ENCODE assay signal across 1 cellular context in the genomic region with DNA sequence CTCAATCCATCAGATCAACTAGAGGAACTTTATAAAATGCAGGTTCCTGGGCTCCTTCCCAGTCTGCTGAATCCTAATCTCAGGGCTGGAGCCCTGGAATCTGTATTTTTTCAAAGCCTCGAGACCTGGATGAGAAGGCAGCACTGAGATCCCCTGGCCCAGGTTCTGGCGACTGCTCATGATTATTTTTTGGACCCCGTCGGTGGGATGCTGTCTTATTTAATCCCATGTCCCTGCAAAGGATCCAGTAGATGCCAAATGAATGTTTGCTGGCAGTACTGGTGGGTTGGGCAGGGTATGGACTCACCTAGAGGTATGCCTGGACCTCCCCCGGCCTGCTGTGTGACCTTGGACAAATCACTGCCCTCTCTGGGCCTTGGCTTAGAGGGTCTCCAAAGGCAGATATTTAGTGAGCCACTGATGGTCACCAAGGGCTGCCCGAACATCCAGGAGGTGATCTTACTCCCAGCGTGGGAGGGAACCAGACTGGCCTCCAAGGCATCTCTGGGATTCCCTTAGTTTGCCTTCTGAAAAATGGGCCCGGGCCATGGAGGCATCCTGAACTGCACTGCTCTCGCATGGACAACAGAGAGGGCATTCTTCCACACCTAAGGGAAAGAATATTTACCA.
TF ChIP-seq lines count a peak whose summit lies in the region.

No MANE protein-coding gene starts in this region.

TF ChIP-seq in GM23338, 12 proteins besides CTCF, POLR2A, EP300 and RAD21 (continued from another document):
- TF ChIP-seq CREB1 (CRISPR knock-in tag; IDR thresholded peaks at IDR 0.05; ENCODE audit: low read depth) (no peak), ZNF114 (CRISPR knock-in tag; IDR thresholded peaks at IDR 0.05) (no peak), EZH2phosphoT487 (IDR thresholded peaks at IDR 0.05; ENCODE audit: unreplicated experiment) (no peak), EZH2 (IDR thresholded peaks at IDR 0.05; ENCODE audit: low read depth, unreplicated experiment) (no peak), JUNB (IDR thresholded peaks at IDR 0.05; ENCODE audit: unreplicated experiment) (no peak), POLR2AphosphoS5 (IDR thresholded peaks at IDR 0.05; ENCODE audit: low read depth) (no peak)
- TF ChIP-seq, protein P1, sequence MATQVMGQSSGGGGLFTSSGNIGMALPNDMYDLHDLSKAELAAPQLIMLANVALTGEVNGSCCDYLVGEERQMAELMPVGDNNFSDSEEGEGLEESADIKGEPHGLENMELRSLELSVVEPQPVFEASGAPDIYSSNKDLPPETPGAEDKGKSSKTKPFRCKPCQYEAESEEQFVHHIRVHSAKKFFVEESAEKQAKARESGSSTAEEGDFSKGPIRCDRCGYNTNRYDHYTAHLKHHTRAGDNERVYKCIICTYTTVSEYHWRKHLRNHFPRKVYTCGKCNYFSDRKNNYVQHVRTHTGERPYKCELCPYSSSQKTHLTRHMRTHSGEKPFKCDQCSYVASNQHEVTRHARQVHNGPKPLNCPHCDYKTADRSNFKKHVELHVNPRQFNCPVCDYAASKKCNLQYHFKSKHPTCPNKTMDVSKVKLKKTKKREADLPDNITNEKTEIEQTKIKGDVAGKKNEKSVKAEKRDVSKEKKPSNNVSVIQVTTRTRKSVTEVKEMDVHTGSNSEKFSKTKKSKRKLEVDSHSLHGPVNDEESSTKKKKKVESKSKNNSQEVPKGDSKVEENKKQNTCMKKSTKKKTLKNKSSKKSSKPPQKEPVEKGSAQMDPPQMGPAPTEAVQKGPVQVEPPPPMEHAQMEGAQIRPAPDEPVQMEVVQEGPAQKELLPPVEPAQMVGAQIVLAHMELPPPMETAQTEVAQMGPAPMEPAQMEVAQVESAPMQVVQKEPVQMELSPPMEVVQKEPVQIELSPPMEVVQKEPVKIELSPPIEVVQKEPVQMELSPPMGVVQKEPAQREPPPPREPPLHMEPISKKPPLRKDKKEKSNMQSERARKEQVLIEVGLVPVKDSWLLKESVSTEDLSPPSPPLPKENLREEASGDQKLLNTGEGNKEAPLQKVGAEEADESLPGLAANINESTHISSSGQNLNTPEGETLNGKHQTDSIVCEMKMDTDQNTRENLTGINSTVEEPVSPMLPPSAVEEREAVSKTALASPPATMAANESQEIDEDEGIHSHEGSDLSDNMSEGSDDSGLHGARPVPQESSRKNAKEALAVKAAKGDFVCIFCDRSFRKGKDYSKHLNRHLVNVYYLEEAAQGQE (IDR thresholded peaks at IDR 0.05; ENCODE audit: unreplicated experiment), result no peak
- TF ChIP-seq, protein P2, sequence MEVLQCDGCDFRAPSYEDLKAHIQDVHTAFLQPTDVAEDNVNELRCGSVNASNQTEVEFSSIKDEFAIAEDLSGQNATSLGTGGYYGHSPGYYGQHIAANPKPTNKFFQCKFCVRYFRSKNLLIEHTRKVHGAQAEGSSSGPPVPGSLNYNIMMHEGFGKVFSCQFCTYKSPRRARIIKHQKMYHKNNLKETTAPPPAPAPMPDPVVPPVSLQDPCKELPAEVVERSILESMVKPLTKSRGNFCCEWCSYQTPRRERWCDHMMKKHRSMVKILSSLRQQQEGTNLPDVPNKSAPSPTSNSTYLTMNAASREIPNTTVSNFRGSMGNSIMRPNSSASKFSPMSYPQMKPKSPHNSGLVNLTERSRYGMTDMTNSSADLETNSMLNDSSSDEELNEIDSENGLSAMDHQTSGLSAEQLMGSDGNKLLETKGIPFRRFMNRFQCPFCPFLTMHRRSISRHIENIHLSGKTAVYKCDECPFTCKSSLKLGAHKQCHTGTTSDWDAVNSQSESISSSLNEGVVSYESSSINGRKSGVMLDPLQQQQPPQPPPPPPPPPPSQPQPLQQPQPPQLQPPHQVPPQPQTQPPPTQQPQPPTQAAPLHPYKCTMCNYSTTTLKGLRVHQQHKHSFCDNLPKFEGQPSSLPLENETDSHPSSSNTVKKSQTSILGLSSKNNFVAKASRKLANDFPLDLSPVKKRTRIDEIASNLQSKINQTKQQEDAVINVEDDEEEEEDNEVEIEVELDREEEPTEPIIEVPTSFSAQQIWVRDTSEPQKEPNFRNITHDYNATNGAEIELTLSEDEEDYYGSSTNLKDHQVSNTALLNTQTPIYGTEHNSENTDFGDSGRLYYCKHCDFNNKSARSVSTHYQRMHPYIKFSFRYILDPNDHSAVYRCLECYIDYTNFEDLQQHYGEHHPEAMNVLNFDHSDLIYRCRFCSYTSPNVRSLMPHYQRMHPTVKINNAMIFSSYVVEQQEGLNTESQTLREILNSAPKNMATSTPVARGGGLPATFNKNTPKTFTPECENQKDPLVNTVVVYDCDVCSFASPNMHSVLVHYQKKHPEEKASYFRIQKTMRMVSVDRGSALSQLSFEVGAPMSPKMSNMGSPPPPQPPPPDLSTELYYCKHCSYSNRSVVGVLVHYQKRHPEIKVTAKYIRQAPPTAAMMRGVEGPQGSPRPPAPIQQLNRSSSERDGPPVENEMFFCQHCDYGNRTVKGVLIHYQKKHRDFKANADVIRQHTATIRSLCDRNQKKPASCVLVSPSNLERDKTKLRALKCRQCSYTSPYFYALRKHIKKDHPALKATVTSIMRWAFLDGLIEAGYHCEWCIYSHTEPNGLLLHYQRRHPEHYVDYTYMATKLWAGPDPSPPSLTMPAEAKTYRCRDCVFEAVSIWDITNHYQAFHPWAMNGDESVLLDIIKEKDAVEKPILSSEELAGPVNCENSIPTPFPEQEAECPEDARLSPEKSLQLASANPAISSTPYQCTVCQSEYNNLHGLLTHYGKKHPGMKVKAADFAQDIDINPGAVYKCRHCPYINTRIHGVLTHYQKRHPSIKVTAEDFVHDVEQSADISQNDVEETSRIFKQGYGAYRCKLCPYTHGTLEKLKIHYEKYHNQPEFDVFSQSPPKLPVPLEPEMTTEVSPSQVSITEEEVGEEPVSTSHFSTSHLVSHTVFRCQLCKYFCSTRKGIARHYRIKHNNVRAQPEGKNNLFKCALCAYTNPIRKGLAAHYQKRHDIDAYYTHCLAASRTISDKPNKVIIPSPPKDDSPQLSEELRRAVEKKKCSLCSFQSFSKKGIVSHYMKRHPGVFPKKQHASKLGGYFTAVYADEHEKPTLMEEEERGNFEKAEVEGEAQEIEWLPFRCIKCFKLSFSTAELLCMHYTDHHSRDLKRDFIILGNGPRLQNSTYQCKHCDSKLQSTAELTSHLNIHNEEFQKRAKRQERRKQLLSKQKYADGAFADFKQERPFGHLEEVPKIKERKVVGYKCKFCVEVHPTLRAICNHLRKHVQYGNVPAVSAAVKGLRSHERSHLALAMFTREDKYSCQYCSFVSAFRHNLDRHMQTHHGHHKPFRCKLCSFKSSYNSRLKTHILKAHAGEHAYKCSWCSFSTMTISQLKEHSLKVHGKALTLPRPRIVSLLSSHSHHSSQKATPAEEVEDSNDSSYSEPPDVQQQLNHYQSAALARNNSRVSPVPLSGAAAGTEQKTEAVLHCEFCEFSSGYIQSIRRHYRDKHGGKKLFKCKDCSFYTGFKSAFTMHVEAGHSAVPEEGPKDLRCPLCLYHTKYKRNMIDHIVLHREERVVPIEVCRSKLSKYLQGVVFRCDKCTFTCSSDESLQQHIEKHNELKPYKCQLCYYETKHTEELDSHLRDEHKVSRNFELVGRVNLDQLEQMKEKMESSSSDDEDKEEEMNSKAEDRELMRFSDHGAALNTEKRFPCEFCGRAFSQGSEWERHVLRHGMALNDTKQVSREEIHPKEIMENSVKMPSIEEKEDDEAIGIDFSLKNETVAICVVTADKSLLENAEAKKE (CRISPR knock-in tag; IDR thresholded peaks at IDR 0.05), result no peak
